Comparison of ENCODE assay signal across 35 cellular contexts in the genomic region with DNA sequence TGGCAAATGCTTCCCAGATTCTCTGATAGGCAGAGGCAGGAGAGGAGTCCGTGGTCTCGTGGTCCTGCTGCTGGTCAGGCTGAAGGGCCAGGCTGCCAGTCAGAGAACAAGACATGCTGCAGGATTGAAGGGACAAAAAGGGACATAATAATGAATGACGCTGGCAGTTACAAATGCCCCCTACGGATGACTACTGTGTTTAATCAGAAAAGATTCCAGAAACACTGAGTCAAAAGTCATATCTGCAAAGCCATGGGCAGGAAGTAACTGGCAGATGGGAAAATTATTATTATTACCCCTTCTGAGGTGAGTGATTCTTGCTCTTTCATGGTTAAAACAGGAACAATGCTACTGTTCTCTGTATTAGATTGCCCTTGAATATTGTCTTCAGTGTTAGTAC. TPM values are rescaled to one million over a fixed set of nuclear protein-coding genes. Genes with fewer than 3 reads are reported as not detected.
"Had no signal": no experiment of that assay in that cellular context is flagged by ENCODE, and none has a peak within 500 bp of the region (broad histone marks: within the 10 kb centered on the region; RNA-seq: fewer than 3 reads in every experiment).

No MANE protein-coding gene starts in this region.

- H3K36me3 ChIP-seq: left ventricle myocardium inferior, neutrophil, pancreas, tibial artery had no signal

- H3K4me3 ChIP-seq: body of pancreas, left ventricle myocardium inferior, pancreas, tibial artery had no signal

- H3K4me1 ChIP-seq: body of pancreas, left ventricle myocardium inferior, pancreas, tibial artery had no signal

- H3K27ac ChIP-seq: body of pancreas, left ventricle myocardium inferior, neutrophil, pancreas, tibial artery had no signal

- H3K27ac Mint-ChIP-seq: activated B cell treated with CpG ODN at 0.5 μM for 24 hours; activated CD4-positive, alpha-beta T cell treated with anti-CD3 and anti-CD28 coated beads for 36 hours; activated naive CD8-positive, alpha-beta T cell treated with anti-CD3 and anti-CD28 coated beads, Interleukin-2, amount 10 ng/mL, durations not matched to agents 7 days and 5 days; activated T-cell treated with anti-CD3 and anti-CD28 coated beads, Interleukin-2, amount 50 U/mL, for 24 hours; activated T-helper 17 cell treated with anti-CD3 and anti-CD28 coated beads, Interleukin-2, amount 50 U/mL, for 72 hours; immature natural killer cell; mesothelial cell of epicardium; natural killer cell; T-cell; T-helper 2 cell treated with Interferon-gamma antibody and Interleukin-4, amounts not matched to agents 5 μg/mL and 100 μg/mL, for 36 hours had no signal

- H3K36me3 Mint-ChIP-seq: mesothelial cell of epicardium, natural killer cell had no signal

- FAIRE-seq: pancreas, TTC549 had no signal

- H3K9me3 ChIP-seq: body of pancreas, neutrophil, pancreas, tibial artery had no signal

- H3K27me3 ChIP-seq: body of pancreas, pancreas, tibial artery had no signal

- H3K4me3 Mint-ChIP-seq: activated B cell treated with CpG ODN at 0.5 μM for 24 hours; activated CD4-positive, alpha-beta T cell treated with anti-CD3 and anti-CD28 coated beads for 36 hours; activated naive CD8-positive, alpha-beta T cell treated with anti-CD3 and anti-CD28 coated beads, Interleukin-2, amount 10 ng/mL, durations not matched to agents 7 days and 5 days; activated T-cell treated with anti-CD3 and anti-CD28 coated beads, Interleukin-2, amount 50 U/mL, for 24 hours; activated T-helper 17 cell treated with anti-CD3 and anti-CD28 coated beads, Interleukin-2, amount 50 U/mL, for 72 hours; immature natural killer cell; mesothelial cell of epicardium; natural killer cell; stimulated activated naive CD8-positive, alpha-beta T cell treated with anti-CD3 and anti-CD28 coated beads, Interleukin-15, Interleukin-2, amounts not matched to agents 100 ng/mL and 50 ng/mL, for 24 hours; T-cell; T-helper 2 cell treated with Interferon-gamma antibody and Interleukin-4, amounts not matched to agents 5 μg/mL and 100 μg/mL, for 36 hours had no signal

- H3K4me1 Mint-ChIP-seq: mesothelial cell of epicardium had no signal

- H3K9me3 Mint-ChIP-seq: natural killer cell had no signal

- DNase-seq: activated B cell treated with CpG ODN at 0.5 μM for 24 hours; activated CD4-positive, alpha-beta T cell treated with anti-CD3 and anti-CD28 coated beads for 36 hours; activated CD4-positive, alpha-beta T cell treated with anti-CD3 and anti-CD28 coated beads, Interleukin-2, amount 50 U/mL, for 4 hours; activated CD8-positive, alpha-beta memory T cell treated with anti-CD3 and anti-CD28 coated beads for 24 hours; activated CD8-positive, alpha-beta memory T cell treated with anti-CD3 and anti-CD28 coated beads, Interleukin-2, amount 50 U/mL, for 4 hours; activated naive CD4-positive, alpha-beta T cell; activated naive CD8-positive, alpha-beta T cell treated with anti-CD3 and anti-CD28 coated beads, Interleukin-2, amount 10 ng/mL, durations not matched to agents 7 days and 5 days; amygdala; body of pancreas; foreskin fibroblast; immature natural killer cell; left ventricle myocardium inferior; mammary epithelial cell; natural killer cell; pancreas; right cardiac atrium; stimulated activated CD4-positive, alpha-beta T cell treated with anti-CD3 and anti-CD28 coated beads, Interleukin-12 subunit alpha, Interleukin-12 subunit beta, amount 100 ng/mL, for 4 hours; stimulated activated CD4-positive, alpha-beta T cell treated with anti-CD3 and anti-CD28 coated beads, Interleukin-4, amount 100 ng/mL, for 4 hours; substantia nigra; T-cell; tibial artery had no signal

- ATAC-seq: activated CD4-positive, alpha-beta T cell treated with anti-CD3 and anti-CD28 coated beads for 36 hours; activated T-helper 17 cell treated with anti-CD3 and anti-CD28 coated beads, Interleukin-2, amount 50 U/mL, for 72 hours; body of pancreas; natural killer cell; pancreas; right cardiac atrium; T-cell had no signal

- H3K27me3 Mint-ChIP-seq: activated CD4-positive, alpha-beta T cell treated with anti-CD3 and anti-CD28 coated beads for 36 hours; activated naive CD8-positive, alpha-beta T cell treated with anti-CD3 and anti-CD28 coated beads, Interleukin-2, amount 10 ng/mL, durations not matched to agents 7 days and 5 days; activated T-cell treated with anti-CD3 and anti-CD28 coated beads, Interleukin-2, amount 50 U/mL, for 24 hours; activated T-helper 17 cell treated with anti-CD3 and anti-CD28 coated beads, Interleukin-2, amount 50 U/mL, for 72 hours; stimulated activated naive CD8-positive, alpha-beta T cell treated with anti-CD3 and anti-CD28 coated beads, Interleukin-15, Interleukin-2, amounts not matched to agents 100 ng/mL and 50 ng/mL, for 24 hours; T-cell had no signal

RNA-seq across cellular contexts. Expression of a gene that starts 19.0 kb away (rescaled TPM):
- total RNA-seq: activated B cell treated with CpG ODN at 0.5 μM for 24 hours, body of pancreas, cardiac septum, chondrocyte, epithelial cell of proximal tubule, left ventricle myocardium inferior, mammary epithelial cell, mesothelial cell of epicardium, pulmonary artery endothelial cell, right cardiac atrium, skeletal muscle tissue, urinary bladder had no signal
- polyA plus RNA-seq: fibroblast of lung, immature natural killer cell, right cardiac atrium, urinary bladder had no signal
